Comparison of ENCODE assay signal across 10 cellular contexts in the genomic region with DNA sequence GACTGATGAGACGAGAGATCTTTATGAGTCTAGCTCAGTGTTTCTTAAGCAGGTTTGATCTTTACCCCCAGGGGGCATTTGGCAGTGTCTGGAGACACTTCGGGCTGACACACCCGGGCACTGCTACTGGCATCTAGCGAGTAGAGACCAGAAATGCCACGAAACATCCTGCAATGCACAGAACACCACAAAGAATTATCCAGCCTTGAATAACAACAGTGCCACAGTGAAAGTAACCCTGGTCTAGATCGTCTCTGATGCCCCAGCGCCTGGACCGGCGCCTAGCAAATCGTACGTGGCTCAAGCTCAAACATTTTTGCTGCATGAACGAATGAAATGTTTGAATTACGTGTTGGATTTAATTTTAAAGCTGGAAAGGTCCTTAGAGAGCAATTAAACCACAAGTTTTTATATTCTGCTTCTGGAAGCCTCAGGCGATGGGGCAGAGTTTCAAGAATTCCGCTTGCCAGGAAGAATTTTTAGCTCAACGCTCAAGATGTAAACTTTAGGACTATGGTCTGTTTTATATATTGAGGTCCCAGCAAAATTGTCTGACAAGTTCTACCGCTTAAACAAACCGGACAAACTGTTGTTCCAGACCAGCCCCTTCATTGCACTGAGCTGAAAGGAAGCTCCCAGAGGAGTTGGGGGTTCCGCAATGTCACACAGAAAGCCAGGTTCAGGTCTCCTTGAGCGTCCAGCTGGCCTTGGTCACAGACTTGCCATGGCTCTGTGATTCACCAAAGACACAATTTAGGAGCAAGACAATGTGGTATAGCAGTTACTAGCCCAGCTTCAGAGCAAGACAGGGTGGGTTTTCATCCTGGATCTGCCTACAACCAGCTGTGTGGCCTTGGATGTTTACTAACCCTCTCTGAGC. TPM values are rescaled to one million over a fixed set of nuclear protein-coding genes. Genes with fewer than 3 reads are reported as not detected.
DNase-seq lines count a peak whose midpoint lies in the region; ATAC-seq, FAIRE-seq and TF ChIP-seq lines count a peak whose summit lies in the region.
"Had no signal": no experiment of that assay in that cellular context is flagged by ENCODE, and none has a peak within 500 bp of the region (broad histone marks: within the 10 kb centered on the region; RNA-seq: fewer than 3 reads in every experiment).

No MANE protein-coding gene starts in this region.

- H2BK5ac ChIP-seq in H1 (ENCODE audit: low read depth, low read length): no peak overlapping the region

- POLR2A ChIA-PET in H1 (lab: Charles Lee; ENCODE audit: partially characterized antibody): interaction anchor here (0.7 to 2.3 kb wide), 2 partner anchors 9 to 68 kb away, joined by 3 to 6 read pairs; a partner anchor contains a TSS

- H2BK20ac ChIP-seq in H1 (ENCODE audit: low read length): no peak overlapping the region

- no peaks in the 10 kb centered on the region for H3K23me2 ChIP-seq in H1 (ENCODE audit: low read depth, low read length)

- H3K27ac ChIP-seq in H1 (ENCODE audit: low read depth, low read length) (no peak overlapping the region), muscle layer of duodenum (ENCODE audit: low read length) (peak overlapping the region; percentile 83)

- TF ChIP-seq CTCF in AG10803 (conservative IDR thresholded peaks at IDR 0.05; ENCODE audit: low read length): peak; percentile 41
- no peak for TF ChIP-seq CTCF in NB4 (IDR thresholded peaks at IDR 0.05; ENCODE audit: low read depth, low read length)
- no peak for TF ChIP-seq CTCF in H1 (IDR thresholded peaks at IDR 0.05; ENCODE audit: control extremely low read depth in 1 of 3, insufficient read depth in 1 of 3, low read depth in 1 of 3, low read length in 3 of 3)

- TF ChIP-seq EP300 in H1 (IDR thresholded peaks at IDR 0.05; ENCODE audit: borderline replicate concordance in 1 of 2, low read depth in 2 of 2, low read length in 2 of 2): no peak

- H2BK120ac ChIP-seq in H1 (replicated peaks; ENCODE audit: low read depth, low read length): no peak overlapping the region

- H3K4me3 ChIP-seq in AG10803 (ENCODE audit: low read length): peak overlapping the region; percentile 41
- H3K4me3 ChIP-seq in NB4 (ENCODE audit: low read depth, low read length): no peak overlapping the region
- H3K4me3 ChIP-seq in H1 (ENCODE audit: extremely low read depth in 1 of 4, insufficient read depth in 2 of 4, low read depth in 3 of 4, low read length in 4 of 4): no peak overlapping the region
- H3K4me3 ChIP-seq in muscle layer of duodenum (ENCODE audit: low read depth in 1 of 2, low read length in 2 of 2): peak overlapping the region; percentile 7 to 26

- H3K23ac ChIP-seq in H1 (ENCODE audit: insufficient read length): no peak overlapping the region

- no peak overlapping the region for H4K91ac ChIP-seq in H1 (replicated peaks; ENCODE audit: insufficient read length, low read length)

- H4K8ac ChIP-seq in H1 (ENCODE audit: extremely low read depth, insufficient read depth, low read length): no peak overlapping the region

- 94% methylated on average over 20 of the region's 20 CpGs; no CpG with 5 or more reads in 1 of the 2 experiments for WGBS in H1 (ENCODE audit: extremely low coverage in 1 of 2, insufficient coverage in 1 of 2, insufficient read length in 1 of 2, insufficient replicate concordance in 2 of 2, low coverage in 1 of 2, low lambda C conversion rate in 2 of 2, missing lambda C conversion rate in 1 of 2), 2 experiments

- H3K9me3 ChIP-seq in H1 (ENCODE audit: insufficient read depth in 2 of 2, low read depth in 1 of 2, low read length in 1 of 2) (no peaks in the 10 kb centered on the region), muscle layer of duodenum (ENCODE audit: control insufficient read depth in 1 of 2, low read length in 2 of 2) (no peaks in the 10 kb centered on the region)

- H3K56ac ChIP-seq in H1 (replicated peaks; ENCODE audit: insufficient read length, low read depth, low read length): no peak overlapping the region

- H3K9ac ChIP-seq in H1 (replicated peaks in 1 of 4; ENCODE audit: extremely low read depth in 1 of 4, low read depth in 3 of 4, low read length in 3 of 4): no peak overlapping the region

- no peak overlapping the region for H4K5ac ChIP-seq in H1 (ENCODE audit: insufficient read length, low read depth, low read length)

- TF ChIP-seq POLR2A in NB4 (IDR thresholded peaks at IDR 0.05; ENCODE audit: extremely low read depth, insufficient read length) (no peak), H1 (IDR thresholded peaks at IDR 0.05; ENCODE audit: control extremely low read depth in 1 of 2, low read depth in 2 of 2, low read length in 2 of 2) (no peak)

- CTCF ChIA-PET in H1 (lab: Charles Lee; ENCODE audit: partially characterized antibody): interaction anchor here (0.7 to 1.4 kb wide), 4 partner anchors 11 to 113 kb away, joined by 3 to 4 read pairs (median 4); no protein-coding TSS in a partner anchor

- no peak for FAIRE-seq in H1 (lab: Jason Lieb, UNC)

- TF ChIP-seq RAD21 in H1 (IDR thresholded peaks at IDR 0.05 in 1 of 2, conservative IDR thresholded peaks at IDR 0.05 in 1 of 2; ENCODE audit: low read depth in 2 of 2, low read length in 2 of 2): no peak

- no peak overlapping the region for H3K4ac ChIP-seq in H1 (replicated peaks; ENCODE audit: insufficient read length, low read depth, low read length)

- no peaks in the 10 kb centered on the region for H3K79me2 ChIP-seq in H1 (ENCODE audit: control insufficient read depth in 1 of 2, insufficient read depth in 2 of 2, low read length in 2 of 2)

- no peak overlapping the region for H2BK12ac ChIP-seq in H1 (ENCODE audit: low read depth, low read length)

- peak overlapping the region; percentile 13; the same call in 1 of the 2 replicates for H2AFZ ChIP-seq in H1 (ENCODE audit: low read length)

- H3K18ac ChIP-seq in H1 (ENCODE audit: extremely low read depth, low read length): no peak overlapping the region

- no peak overlapping the region for H2AK5ac ChIP-seq in H1 (ENCODE audit: low read depth, low read length)

- no peaks in the 10 kb centered on the region for H4K20me1 ChIP-seq in H1 (replicated peaks in 1 of 2; ENCODE audit: control insufficient read depth in 1 of 2, insufficient read depth in 2 of 2, low read length in 2 of 2)

- ATAC-seq in HG03135 (IDR thresholded peaks at IDR 0.05; ENCODE audit: unreplicated experiment) (no peak), HG02588 (IDR thresholded peaks at IDR 0.05; ENCODE audit: unreplicated experiment) (no peak), HG03378 (IDR thresholded peaks at IDR 0.05; ENCODE audit: unreplicated experiment) (no peak)

- H3K36me3 ChIP-seq in H1 (ENCODE audit: control insufficient read depth in 2 of 4, insufficient read depth in 4 of 4, low read length in 3 of 4): no peaks in the 10 kb centered on the region
- H3K36me3 ChIP-seq in muscle layer of duodenum (ENCODE audit: control insufficient read depth in 1 of 2, insufficient read depth in 2 of 2, low read length in 2 of 2): no peaks in the 10 kb centered on the region

- DNase-seq in AG10803 (ENCODE audit: low read depth): peak; percentile 90
- DNase-seq in NB4 (ENCODE audit: low read depth): peak; percentile 41
- no peak for DNase-seq in H1 (ENCODE audit: low read depth in 1 of 2, low spot score in 2 of 2)
- no peak for DNase-seq in occipital lobe (lab: John Stamatoyannopoulos, UW)
- DNase-seq: central memory CD4-positive, alpha-beta T cell; NCI-H1417 had no signal

- 0 out of 2 replicates have a peak overlapping the region, but pooled peaks have one; percentile 81 for H2BK15ac ChIP-seq in H1 (ENCODE audit: low read length)

- H3K79me1 ChIP-seq in H1 (ENCODE audit: low read depth, low read length): no peaks in the 10 kb centered on the region

- no peaks in the 10 kb centered on the region for H3K27me3 ChIP-seq in H1 (replicated peaks in 1 of 4; ENCODE audit: control insufficient read depth in 3 of 4, extremely low read depth in 1 of 4, insufficient read depth in 3 of 4, low read length in 3 of 4)
- H3K27me3 ChIP-seq in muscle layer of duodenum (ENCODE audit: low read depth, low read length): no peaks in the 10 kb centered on the region

- H3K4me1 ChIP-seq in H1 (replicated peaks in 1 of 4; ENCODE audit: control insufficient read depth in 3 of 4, insufficient read depth in 4 of 4, low read length in 3 of 4) (no peaks in the 10 kb centered on the region), muscle layer of duodenum (ENCODE audit: control insufficient read depth in 1 of 2, insufficient read depth in 2 of 2, low read length in 2 of 2) (peaks cover 0 to 16% of the 10 kb centered on the region in 2 donors)

- H3K14ac ChIP-seq in H1 (ENCODE audit: insufficient read length): no peak overlapping the region

- H3K4me2 ChIP-seq in H1 (ENCODE audit: insufficient read depth in 1 of 2, low read depth in 2 of 2, low read length in 2 of 2): no peak overlapping the region

TF ChIP-seq in H1, 55 proteins besides CTCF, POLR2A, EP300 and RAD21:
- no peak for TF ChIP-seq NANOG (IDR thresholded peaks at IDR 0.05; ENCODE audit: insufficient read depth, low read depth, low read length, poor library complexity, severe bottlenecking)
- no peak for TF ChIP-seq FOSL1 (IDR thresholded peaks at IDR 0.05; ENCODE audit: insufficient read depth, low read depth, low read length)
- TF ChIP-seq, protein P1, sequence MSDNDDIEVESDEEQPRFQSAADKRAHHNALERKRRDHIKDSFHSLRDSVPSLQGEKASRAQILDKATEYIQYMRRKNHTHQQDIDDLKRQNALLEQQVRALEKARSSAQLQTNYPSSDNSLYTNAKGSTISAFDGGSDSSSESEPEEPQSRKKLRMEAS (IDR thresholded peaks at IDR 0.05): no peak
- no peak for TF ChIP-seq EGR1 (IDR thresholded peaks at IDR 0.05; ENCODE audit: borderline replicate concordance, low read depth, low read length)
- TF ChIP-seq RXRA (IDR thresholded peaks at IDR 0.05; ENCODE audit: insufficient read depth, low read depth, low read length): no peak
- TF ChIP-seq EZH2 (IDR thresholded peaks at IDR 0.05; ENCODE audit: low read depth, low read length, severe bottlenecking): no peak
- TF ChIP-seq CBX5 (IDR thresholded peaks at IDR 0.05; ENCODE audit: low read depth, low read length): no peak
- no peak for TF ChIP-seq SP1 (IDR thresholded peaks at IDR 0.05; ENCODE audit: low read depth, low read length)
- no peak for TF ChIP-seq CTBP2 (IDR thresholded peaks at IDR 0.05; ENCODE audit: borderline replicate concordance, insufficient read depth, insufficient read length, low read length)

RNA-seq across cellular contexts. Expression of a gene that starts 44.2 kb away (rescaled TPM):
- total RNA-seq in H1 (2021; fragmentation: NEBNext Ultra II Directional; extraction: Animal tissue kit (Norgen Biotek cat#: 25700)): 20.8 and 26.5 TPM in 2 replicates
- 12.3 and 27.6 TPM in 2 replicates for polyA plus RNA-seq in H1 (2011; rRNA removed)
- polyA plus RNA-seq in H1 (2011; cell fraction: cytosol; rRNA removed): 9.2 TPM
- 31.0 TPM for polyA plus RNA-seq in H1 (2011; cell fraction: nucleus; rRNA removed)
- polyA plus RNA-seq in H1 (2012, experiment 1 of 2): 6.7 to 15.9 TPM (median 13.8 TPM) in 4 replicates
- 8.5 TPM for polyA plus RNA-seq in H1 (2012, experiment 2 of 2)
- polyA plus RNA-seq in H1 (2013, experiment 1 of 2): 17.8 TPM
- polyA plus RNA-seq in H1 (2013, experiment 2 of 2): 16.7 TPM
- polyA minus RNA-seq in H1 (2011; rRNA and poly(A)+ RNA removed): 4.6 and 9.1 TPM in 2 replicates
- 13.0 TPM for polyA minus RNA-seq in H1 (2011; cell fraction: cytosol; rRNA and poly(A)+ RNA removed)
- polyA minus RNA-seq in H1 (2011; cell fraction: nucleus; rRNA and poly(A)+ RNA removed): 10.4 TPM
- total RNA-seq in occipital lobe: 9.8 TPM

Comparison
In these comparisons a context has a peak if more than half of its experiments do, and no peak if none do; other contexts are left out.
1. DNase-seq: peak in AG10803 (single experiment) and NB4 (single experiment); none in H1 (0 of 2) and occipital lobe (single experiment).
2. H3K4me3 ChIP-seq: peak in AG10803 (single experiment) and muscle layer of duodenum (2 of 2); none in NB4 (single experiment) and H1 (0 of 4).